Comparison of ENCODE assay signal across 14 cellular contexts in genomic region chr20:10739575-10739974, GRCh38.
DNase-seq lines count a peak whose midpoint lies in the region; FAIRE-seq and TF ChIP-seq lines count a peak whose summit lies in the region.
"Had no signal": no experiment of that assay in that cellular context is flagged by ENCODE, and none has a peak within 500 bp of the region (broad histone marks: within the 10 kb centered on the region; RNA-seq: fewer than 3 reads in every experiment).

No MANE protein-coding gene starts in this region.

- H3K4me1 ChIP-seq in PC-9 (replicated peaks; ENCODE audit: insufficient read depth) = 0 out of 2 replicates have a peak, but pooled peaks cover 11% of the 10 kb centered on the region
- peaks cover 0 to 9% (median 7%) of the 10 kb centered on the region in 4 donors for H3K4me1 ChIP-seq in esophagus muscularis mucosa
- peaks cover 3% of the 10 kb centered on the region in 2 donors for H3K4me1 ChIP-seq in mucosa of rectum (ENCODE audit: control insufficient read depth in 2 of 2, insufficient read depth in 2 of 2, low read length in 2 of 2)

- peak overlapping the region in 1 of 2 donors; percentile 9 for H3K9ac ChIP-seq in mucosa of rectum (ENCODE audit: low read depth in 1 of 2, low read length in 2 of 2)

- H3K79me2 ChIP-seq in PC-9 (ENCODE audit: low read depth) = no peaks in the 10 kb centered on the region

- no peak overlapping the region for H3K4me3 ChIP-seq in PC-9
- peak overlapping the region; percentile 22 to 47 (median 34) for H3K4me3 ChIP-seq in esophagus muscularis mucosa
- peak overlapping the region; percentile 8 to 58 for H3K4me3 ChIP-seq in mucosa of rectum (ENCODE audit: low read length in 2 of 2)

- H3K36me3 Mint-ChIP-seq in activated CD4-positive, alpha-beta T cell treated with anti-CD3 and anti-CD28 coated beads, Interleukin-2, amount 10 ng/mL, durations not matched to agents 7 days and 5 days (ENCODE audit: low read depth) = no peaks in the 10 kb centered on the region
- H3K36me3 Mint-ChIP-seq: naive B cell had no signal

- peak in 1 of 2 experiments; percentile 32 for DNase-seq in PC-9
- DNase-seq in esophagus muscularis mucosa (ENCODE audit: extremely low spot score) = no peak
- peak; percentile 43 for DNase-seq in urothelium cell line (ENCODE audit: low spot score)
- DNase-seq in DMS79 treated with DMSO at 0.1 percent for 48 hours (lab: John Stamatoyannopoulos, UW) = no peak
- DNase-seq in DMS153 treated with DMSO at 0.1 percent for 48 hours (lab: John Stamatoyannopoulos, UW; ENCODE audit: unreplicated experiment) = no peak
- no peak for DNase-seq in activated CD4-positive, alpha-beta T cell treated with anti-CD3 and anti-CD28 coated beads, Interleukin-2, amount 10 ng/mL, durations not matched to agents 7 days and 5 days
- DNase-seq in dermis blood vessel endothelial cell = no peak
- DNase-seq: anterior cingulate cortex; KG1; naive B cell; NCI-H446; stimulated activated CD4-positive, alpha-beta T cell treated with anti-CD3 and anti-CD28 coated beads, Interleukin-4, amount 100 ng/mL, for 1 hour had no signal

- no peak overlapping the region for H3K27ac ChIP-seq in PC-9
- H3K27ac ChIP-seq in esophagus muscularis mucosa (replicated peaks in 1 of 4) = peak overlapping the region; percentile 2 to 16 (median 6)
- H3K27ac ChIP-seq in mucosa of rectum (ENCODE audit: low read depth in 2 of 2, low read length in 2 of 2) = no peak overlapping the region

- TF ChIP-seq CTCF in PC-9 (conservative IDR thresholded peaks at IDR 0.05) = no peak
- no peak for TF ChIP-seq CTCF in esophagus muscularis mucosa (IDR thresholded peaks at IDR 0.05)

- 44% methylated on average over 7 of the region's 7 CpGs for WGBS in esophagus muscularis mucosa

- H3K4me3 Mint-ChIP-seq in activated CD4-positive, alpha-beta T cell treated with anti-CD3 and anti-CD28 coated beads, Interleukin-2, amount 10 ng/mL, durations not matched to agents 7 days and 5 days = no peak overlapping the region
- H3K4me3 Mint-ChIP-seq: naive B cell; T-helper 1 cell treated with Interleukin-12 subunit alpha and Interleukin-12 subunit beta and Interleukin-4 antibody, amounts not matched to agents 30 μg/mL and 1 μg/mL, for 36 hours had no signal

- intact Hi-C loops in PC-9 (cut with micrococcal nuclease; ENCODE audit: unreplicated experiment) = no loop called here
- intact Hi-C loops in esophagus muscularis mucosa (cut with DNase I) = no loop called here

- H2AFZ ChIP-seq in PC-9 = no peak overlapping the region

- TF ChIP-seq EP300 in esophagus muscularis mucosa (IDR thresholded peaks at IDR 0.05) = no peak

- H3K27ac Mint-ChIP-seq in activated CD4-positive, alpha-beta T cell treated with anti-CD3 and anti-CD28 coated beads, Interleukin-2, amount 10 ng/mL, durations not matched to agents 7 days and 5 days = no peak overlapping the region
- H3K27ac Mint-ChIP-seq: naive B cell; T-helper 1 cell treated with Interleukin-12 subunit alpha and Interleukin-12 subunit beta and Interleukin-4 antibody, amounts not matched to agents 30 μg/mL and 1 μg/mL, for 36 hours had no signal

- H3K9me3 ChIP-seq in PC-9 (ENCODE audit: insufficient read depth, low read depth) (no peaks in the 10 kb centered on the region), esophagus muscularis mucosa (no peaks in the 10 kb centered on the region), mucosa of rectum (ENCODE audit: control insufficient read depth in 2 of 2, low read length in 2 of 2) (no peaks in the 10 kb centered on the region)

- peak overlapping the region; percentile 28; the same call in 1 of the 2 replicates for H3K4me2 ChIP-seq in PC-9

- POLR2A ChIA-PET in PC-9 (lab: Charles Lee; ENCODE audit: unreplicated experiment) = interaction anchor here (0.6 kb wide), 2 partner anchors 503 to 748 kb away, joined by 3 read pairs; no protein-coding TSS in a partner anchor
- POLR2A ChIA-PET in activated CD4-positive, alpha-beta T cell treated with anti-CD3 and anti-CD28 coated beads, Interleukin-2, amount 10 ng/mL, durations not matched to agents 7 days and 5 days (lab: Charles Lee) = no interaction called here

- no peaks in the 10 kb centered on the region for H4K20me1 ChIP-seq in PC-9 (ENCODE audit: insufficient read depth)

- no peaks in the 10 kb centered on the region for H3K9me2 ChIP-seq in PC-9 (ENCODE audit: insufficient read depth)

- H3K4me1 Mint-ChIP-seq in activated CD4-positive, alpha-beta T cell treated with anti-CD3 and anti-CD28 coated beads, Interleukin-2, amount 10 ng/mL, durations not matched to agents 7 days and 5 days = no peaks in the 10 kb centered on the region
- H3K4me1 Mint-ChIP-seq: naive B cell had no signal

- CTCF ChIA-PET in PC-9 (lab: Charles Lee) = no interaction called here
- CTCF ChIA-PET in activated CD4-positive, alpha-beta T cell treated with anti-CD3 and anti-CD28 coated beads, Interleukin-2, amount 10 ng/mL, durations not matched to agents 7 days and 5 days (lab: Charles Lee) = no interaction called here

- no peak for TF ChIP-seq POLR2A in esophagus muscularis mucosa (IDR thresholded peaks at IDR 0.05; ENCODE audit: low read depth)

- no peak for FAIRE-seq in urothelium cell line (lab: Jason Lieb, UNC)

- peaks cover 4% of the 10 kb centered on the region for H3K27me3 Mint-ChIP-seq in activated CD4-positive, alpha-beta T cell treated with anti-CD3 and anti-CD28 coated beads, Interleukin-2, amount 10 ng/mL, durations not matched to agents 7 days and 5 days

- no peaks in the 10 kb centered on the region for H3F3A ChIP-seq in PC-9 (ENCODE audit: insufficient read depth, low read depth)

- H3K36me3 ChIP-seq in PC-9 (ENCODE audit: low read depth) = no peaks in the 10 kb centered on the region
- H3K36me3 ChIP-seq in esophagus muscularis mucosa = no peaks in the 10 kb centered on the region
- H3K36me3 ChIP-seq in mucosa of rectum (ENCODE audit: control insufficient read depth in 2 of 2, insufficient read depth in 2 of 2, low read length in 2 of 2) = no peaks in the 10 kb centered on the region

- H3K27me3 ChIP-seq in PC-9 (ENCODE audit: insufficient read depth, low read depth) (no peaks in the 10 kb centered on the region), esophagus muscularis mucosa (no peaks in the 10 kb centered on the region), mucosa of rectum (ENCODE audit: control insufficient read depth in 2 of 2, insufficient read depth in 2 of 2, low read length in 2 of 2) (no peaks in the 10 kb centered on the region)

- BruUV-seq in PC-9 (replicated peaks; lab: Mats Ljungman, UMichigan) = no TSS peak

- H3K9me3 Mint-ChIP-seq in activated CD4-positive, alpha-beta T cell treated with anti-CD3 and anti-CD28 coated beads, Interleukin-2, amount 10 ng/mL, durations not matched to agents 7 days and 5 days = no peaks in the 10 kb centered on the region
- H3K9me3 Mint-ChIP-seq: T-helper 1 cell treated with Interleukin-12 subunit alpha and Interleukin-12 subunit beta and Interleukin-4 antibody, amounts not matched to agents 30 μg/mL and 1 μg/mL, for 36 hours had no signal

Comparison
In these comparisons a context has a peak if more than half of its experiments do, and no peak if none do; other contexts are left out.
1. H3K27ac ChIP-seq: peak in esophagus muscularis mucosa (4 of 4); none in PC-9 (single experiment) and mucosa of rectum (0 of 2).